ENCODE assay signal across 24 cellular contexts in genomic region chr11:93849201-93849600, GRCh38. TPM values are rescaled to one million over a fixed set of nuclear protein-coding genes. Genes with fewer than 3 reads are reported as not detected.
A peak's percentile ranks its signal among the peaks of the same experiment; 100 is the strongest.
DNase-seq lines count a peak whose midpoint lies in the region; ATAC-seq and TF ChIP-seq lines count a peak whose summit lies in the region.
"Had no signal": no experiment of that assay in that cellular context is flagged by ENCODE, and none has a peak within 500 bp of the region (broad histone marks: within the 10 kb centered on the region; RNA-seq: fewer than 3 reads in every experiment).

No MANE protein-coding gene starts in this region.

- peak overlapping the region; percentile 62 for H2AK9ac ChIP-seq in IMR-90 (replicated peaks; ENCODE audit: low read depth, low read length, poor library complexity)

- H3K79me1 ChIP-seq in IMR-90 (ENCODE audit: low read depth in 1 of 2, low read length in 2 of 2) = no peaks in the 10 kb centered on the region

- H4K91ac ChIP-seq in IMR-90 (ENCODE audit: insufficient read depth, low read depth, low read length) = no peak overlapping the region

- no peak for TF ChIP-seq RAD21 in IMR-90 (IDR thresholded peaks at IDR 0.05; ENCODE audit: low read length)

- H3K4me1 Mint-ChIP-seq in Caco-2 (ENCODE audit: low read depth, unreplicated experiment) (peaks cover 5% of the 10 kb centered on the region), neural progenitor cell (no peaks in the 10 kb centered on the region)
- peaks cover 0 to 3% of the 10 kb centered on the region in 2 donors for H3K4me1 Mint-ChIP-seq in natural killer cell treated with Interleukin-12 subunit alpha and Interleukin-12 subunit beta and Interleukin-15 and Interleukin-18, amount 100 ng/mL, for 72 hours (ENCODE audit: low read depth in 2 of 2)
- H3K4me1 Mint-ChIP-seq: stimulated activated naive B cell treated with anti-CD40 and anti-IgM and Interleukin-4, amounts not matched to agents 10 μg/mL and 1 μg/mL and 100 μg/mL, for 72 hours had no signal

- in situ Hi-C loops in IMR-90 (cut with MboI; ENCODE audit: low sequenced_read_pairs) = no loop called here

- no peak overlapping the region for H2BK120ac ChIP-seq in IMR-90 (ENCODE audit: low read depth, low read length)

- no peak overlapping the region for H3K27ac ChIP-seq in IMR-90 (ENCODE audit: insufficient read depth, low read length)
- peak overlapping the region in 1 of 59 donors; percentile 74 for H3K27ac ChIP-seq in dorsolateral prefrontal cortex
- H3K27ac ChIP-seq in osteoblast (ENCODE audit: low read depth, low read length) = no peak overlapping the region
- no peak overlapping the region for H3K27ac ChIP-seq in neural progenitor cell
- H3K27ac ChIP-seq: breast epithelium, lower lobe of right lung, spleen, thoracic aorta had no signal

- H2BK15ac ChIP-seq in IMR-90 (ENCODE audit: low read depth, low read length) = no peak overlapping the region

- peaks cover 7% of the 10 kb centered on the region; the same call in 1 of the 2 replicates for H3K9me1 ChIP-seq in IMR-90 (ENCODE audit: insufficient read depth, low read length)

- no peaks in the 10 kb centered on the region for H3K9me3 Mint-ChIP-seq in Caco-2 (ENCODE audit: unreplicated experiment)
- H3K9me3 Mint-ChIP-seq in neural progenitor cell = no peaks in the 10 kb centered on the region
- no peaks in the 10 kb centered on the region for H3K9me3 Mint-ChIP-seq in natural killer cell treated with Interleukin-12 subunit alpha and Interleukin-12 subunit beta and Interleukin-15 and Interleukin-18, amount 100 ng/mL, for 72 hours
- H3K9me3 Mint-ChIP-seq: activated CD4-positive, alpha-beta memory T cell treated with anti-CD3 and anti-CD28 coated beads for 36 hours; stimulated activated naive B cell treated with anti-CD40 and anti-IgM and Interleukin-4, amounts not matched to agents 10 μg/mL and 1 μg/mL and 100 μg/mL, for 72 hours had no signal

- H3K27ac Mint-ChIP-seq in Caco-2 (ENCODE audit: unreplicated experiment) (peak overlapping the region; percentile 24), neural progenitor cell (no peak overlapping the region)
- H3K27ac Mint-ChIP-seq in natural killer cell treated with Interleukin-12 subunit alpha and Interleukin-12 subunit beta and Interleukin-15 and Interleukin-18, amount 100 ng/mL, for 72 hours = no peak overlapping the region
- H3K27ac Mint-ChIP-seq: activated CD4-positive, alpha-beta memory T cell treated with anti-CD3 and anti-CD28 coated beads for 36 hours; stimulated activated naive B cell treated with anti-CD40 and anti-IgM and Interleukin-4, amounts not matched to agents 10 μg/mL and 1 μg/mL and 100 μg/mL, for 72 hours had no signal

- no peak overlapping the region for H3K4ac ChIP-seq in IMR-90 (ENCODE audit: low read depth, low read length)

- peak overlapping the region; percentile 41 to 96; a peak in 2 of 4 replicates for H4K8ac ChIP-seq in IMR-90 (ENCODE audit: low read depth in 2 of 2, low read length in 2 of 2)

- DNase-seq in Caco-2 = no peak
- DNase-seq in IMR-90 = no peak
- no peak for DNase-seq in dorsolateral prefrontal cortex
- no peak for DNase-seq in osteoblast (ENCODE audit: insufficient read length, low spot score, missing footprints)
- no peak for DNase-seq in neural progenitor cell (ENCODE audit: low spot score)
- no peak for DNase-seq in RKO (ENCODE audit: low spot score)
- no peak for DNase-seq in natural killer cell treated with Interleukin-12 subunit alpha and Interleukin-12 subunit beta and Interleukin-15 and Interleukin-18, amount 100 ng/mL, for 72 hours (ENCODE audit: low spot score)
- DNase-seq: activated CD4-positive, alpha-beta memory T cell treated with anti-CD3 and anti-CD28 coated beads for 36 hours; activated CD4-positive, CD25-positive, alpha-beta regulatory T cell; activated effector memory CD4-positive, alpha-beta T cell treated with anti-CD3 and anti-CD28 coated beads, Interleukin-2, amount 50 U/mL, for 16 hours; amniotic stem cell; DMS 273 treated with DMSO at 0.1 percent for 48 hours; KBM-7; lower lobe of right lung; MM.1S; NCI-H2081 treated with DMSO at 0.1 percent for 48 hours; NCI-H82; spleen; stimulated activated CD4-positive, alpha-beta T cell treated with anti-CD3 and anti-CD28 coated beads, Interleukin-2, amount 100 ng/mL, for 48 hours; stimulated activated naive B cell treated with anti-CD40 and anti-IgM and Interleukin-4, amounts not matched to agents 10 μg/mL and 1 μg/mL and 100 μg/mL, for 72 hours had no signal

- H3K9me3 ChIP-seq in Caco-2 (no peaks in the 10 kb centered on the region), IMR-90 (ENCODE audit: control insufficient read depth, insufficient read depth, low read length) (no peaks in the 10 kb centered on the region), osteoblast (ENCODE audit: low read depth, low read length) (no peaks in the 10 kb centered on the region), neural progenitor cell (ENCODE audit: low read depth) (no peaks in the 10 kb centered on the region)
- H3K9me3 ChIP-seq: breast epithelium, lower lobe of right lung, spleen, thoracic aorta had no signal

- ATAC-seq in IMR-90 (ENCODE audit: low read depth) = no peak
- no peak for ATAC-seq in natural killer cell treated with Interleukin-12 subunit alpha and Interleukin-12 subunit beta and Interleukin-15 and Interleukin-18, amount 100 ng/mL, for 72 hours
- ATAC-seq: HCT116 had no signal

- H3K36me3 Mint-ChIP-seq in Caco-2 (ENCODE audit: insufficient read depth, unreplicated experiment) (no peaks in the 10 kb centered on the region), neural progenitor cell (no peaks in the 10 kb centered on the region)
- H3K36me3 Mint-ChIP-seq in natural killer cell treated with Interleukin-12 subunit alpha and Interleukin-12 subunit beta and Interleukin-15 and Interleukin-18, amount 100 ng/mL, for 72 hours = no peaks in the 10 kb centered on the region
- H3K36me3 Mint-ChIP-seq: activated CD4-positive, alpha-beta memory T cell treated with anti-CD3 and anti-CD28 coated beads for 36 hours; CD14-positive monocyte had no signal

- H3K79me2 ChIP-seq in osteoblast (ENCODE audit: insufficient read depth, low read length) (no peaks in the 10 kb centered on the region), neural progenitor cell (ENCODE audit: low read depth) (no peaks in the 10 kb centered on the region)

- H3K18ac ChIP-seq in IMR-90 (ENCODE audit: low read depth, low read length) = no peak overlapping the region

- H3K4me2 ChIP-seq in IMR-90 (ENCODE audit: low read depth, low read length) (no peak overlapping the region), osteoblast (ENCODE audit: insufficient read depth, low read length) (no peak overlapping the region), neural progenitor cell (no peak overlapping the region)

- 100% methylated on average over 4 of the region's 5 CpGs; no CpG with 5 or more reads in 1 of the 2 experiments for WGBS in IMR-90 (ENCODE audit: extremely low coverage in 2 of 2, insufficient read length in 1 of 2), 2 experiments

- H2AK5ac ChIP-seq in IMR-90 (ENCODE audit: low read depth, low read length) = no peak overlapping the region

- peak overlapping the region; percentile 70 for H3K4me3 Mint-ChIP-seq in Caco-2 (ENCODE audit: unreplicated experiment)
- no peak overlapping the region for H3K4me3 Mint-ChIP-seq in neural progenitor cell
- no peak overlapping the region for H3K4me3 Mint-ChIP-seq in natural killer cell treated with Interleukin-12 subunit alpha and Interleukin-12 subunit beta and Interleukin-15 and Interleukin-18, amount 100 ng/mL, for 72 hours
- H3K4me3 Mint-ChIP-seq: activated CD4-positive, alpha-beta memory T cell treated with anti-CD3 and anti-CD28 coated beads for 36 hours had no signal

- H3K23ac ChIP-seq in IMR-90 (ENCODE audit: low read depth, low read length) = no peak overlapping the region

- POLR2A ChIA-PET in Caco-2 (lab: Charles Lee) (interaction anchor here (0.6 kb wide), 1 partner anchor 113 kb away, joined by 11 read pairs; no protein-coding TSS in a partner anchor), IMR-90 (lab: Charles Lee; ENCODE audit: unreplicated experiment) (no interaction called here)

- intact Hi-C loops in Caco-2 (cut with micrococcal nuclease; ENCODE audit: unreplicated experiment) (no loop called here), IMR-90 (cut with micrococcal nuclease) (no loop called here), dorsolateral prefrontal cortex (cut with DNase I) (no loop called here)

- H3K4me3 ChIP-seq in Caco-2 (ENCODE audit: low read depth, low read length) (no peak overlapping the region), IMR-90 (ENCODE audit: insufficient read depth, low read depth, low read length) (no peak overlapping the region), dorsolateral prefrontal cortex (peak overlapping the region in 38 of 59 donors; percentile 51 to 76 (median 67)), osteoblast (ENCODE audit: insufficient read depth, low read length) (no peak overlapping the region), neural progenitor cell (no peak overlapping the region)

- no peak overlapping the region for H3K9ac ChIP-seq in IMR-90 (ENCODE audit: low read depth, low read length)
- no peak overlapping the region for H3K9ac ChIP-seq in neural progenitor cell

- H3K56ac ChIP-seq in IMR-90 (ENCODE audit: extremely low read depth, insufficient read depth, low read length) = no peak overlapping the region

- dilution Hi-C loops in IMR-90 (cut with HindIII; ENCODE audit: low sequenced_read_pairs, unreplicated experiment) = no loop called here

- TSS peak; percentile 34 for BruUV-seq in Caco-2 (replicated peaks; lab: Mats Ljungman, UMichigan)
- BruUV-seq in IMR-90 (replicated peaks; lab: Mats Ljungman, UMichigan) = no TSS peak

- H4K20me1 ChIP-seq in IMR-90 (ENCODE audit: insufficient read depth, low read length) = no peaks in the 10 kb centered on the region
- H4K20me1 ChIP-seq in osteoblast (ENCODE audit: insufficient read depth, low read length) = no peaks in the 10 kb centered on the region
- H4K20me1 ChIP-seq in neural progenitor cell (ENCODE audit: low read depth) = no peaks in the 10 kb centered on the region

- peaks cover 6% of the 10 kb centered on the region for H3K4me1 ChIP-seq in Caco-2
- H3K4me1 ChIP-seq in IMR-90 (ENCODE audit: control insufficient read depth, insufficient read depth, low read length) = peaks cover 11% of the 10 kb centered on the region
- H3K4me1 ChIP-seq in osteoblast (ENCODE audit: insufficient read depth, low read length) = peaks cover 7% of the 10 kb centered on the region
- H3K4me1 ChIP-seq in neural progenitor cell = peaks cover 2% of the 10 kb centered on the region
- H3K4me1 ChIP-seq: breast epithelium had no signal

- TF ChIP-seq POLR2A in IMR-90 (IDR thresholded peaks at IDR 0.05; ENCODE audit: low read depth, low read length) = no peak

- H3K27me3 ChIP-seq in Caco-2 (replicated peaks; ENCODE audit: control insufficient read depth, insufficient read depth, low read length) (no peaks in the 10 kb centered on the region), IMR-90 (ENCODE audit: control insufficient read depth, insufficient read depth, low read length) (peaks cover 5% of the 10 kb centered on the region), dorsolateral prefrontal cortex (peaks cover 0 to 8% (median 0%) of the 10 kb centered on the region in 45 donors), osteoblast (ENCODE audit: insufficient read depth, low read length) (peaks cover 2% of the 10 kb centered on the region), neural progenitor cell (peaks cover 13% of the 10 kb centered on the region)
- H3K27me3 ChIP-seq: breast epithelium had no signal

- H3F3A ChIP-seq in neural progenitor cell (ENCODE audit: low read depth) = no peaks in the 10 kb centered on the region

- no peaks in the 10 kb centered on the region for H3K36me3 ChIP-seq in Caco-2 (ENCODE audit: control insufficient read depth, insufficient read depth, low read length)
- H3K36me3 ChIP-seq in IMR-90 (ENCODE audit: control insufficient read depth, insufficient read depth, low read length) = no peaks in the 10 kb centered on the region
- no peaks in the 10 kb centered on the region for H3K36me3 ChIP-seq in osteoblast (ENCODE audit: insufficient read depth, low read length)
- no peaks in the 10 kb centered on the region for H3K36me3 ChIP-seq in neural progenitor cell
- H3K36me3 ChIP-seq: breast epithelium, lower lobe of right lung, spleen, thoracic aorta had no signal

- H2BK5ac ChIP-seq in IMR-90 (ENCODE audit: low read depth, low read length, poor library complexity, severe bottlenecking) = no peak overlapping the region

- no peaks in the 10 kb centered on the region for H3K27me3 Mint-ChIP-seq in Caco-2 (ENCODE audit: insufficient read depth, unreplicated experiment)
- peaks cover 2% of the 10 kb centered on the region for H3K27me3 Mint-ChIP-seq in neural progenitor cell (ENCODE audit: insufficient read depth, low read depth)
- H3K27me3 Mint-ChIP-seq in natural killer cell treated with Interleukin-12 subunit alpha and Interleukin-12 subunit beta and Interleukin-15 and Interleukin-18, amount 100 ng/mL, for 72 hours = peaks cover 20 to 21% of the 10 kb centered on the region in 2 donors

- H4K5ac ChIP-seq in IMR-90 (ENCODE audit: low read depth, low read length) = no peak overlapping the region

- no peak overlapping the region for H2BK20ac ChIP-seq in IMR-90 (ENCODE audit: low read depth, low read length)

- TF ChIP-seq CTCF in Caco-2 (IDR thresholded peaks at IDR 0.05; ENCODE audit: insufficient read depth in 1 of 2, low read depth in 1 of 2, low read length in 1 of 2, severe bottlenecking in 1 of 2, unreplicated experiment in 1 of 2) (no peak), IMR-90 (conservative IDR thresholded peaks at IDR 0.05; ENCODE audit: low read depth, low read length) (no peak), dorsolateral prefrontal cortex (IDR thresholded peaks at IDR 0.05 in 54 of 56, conservative IDR thresholded peaks at IDR 0.05 in 2 of 56; ENCODE audit: low read depth in 1 of 56, partially characterized antibody in 56 of 56) (no peak), osteoblast (IDR thresholded peaks at IDR 0.05; ENCODE audit: extremely low read depth, low read depth, low read length) (no peak), neural progenitor cell (IDR thresholded peaks at IDR 0.05) (no peak)

- CTCF ChIA-PET in Caco-2 (lab: Charles Lee) = no interaction called here
- CTCF ChIA-PET in IMR-90 (lab: Yijun Ruan, JAX) = no interaction called here

- no peak overlapping the region for H3K14ac ChIP-seq in IMR-90 (replicated peaks; ENCODE audit: low read depth, low read length)

- H2AFZ ChIP-seq in IMR-90 (replicated peaks; ENCODE audit: low read length, poor library complexity) (peak overlapping the region; percentile 86), osteoblast (ENCODE audit: low read length) (peak overlapping the region; percentile 51), neural progenitor cell (replicated peaks) (no peak overlapping the region)

RNA-seq across cellular contexts. Expression of gene VSTM5, which starts 1.2 kb away (rescaled TPM):
- total RNA-seq in Caco-2 (2022) (0.74 and 1.5 TPM in 2 replicates), IMR-90 (2012; rRNA removed) (0.28 and 0.36 TPM in 2 replicates), dorsolateral prefrontal cortex (10 to 100 TPM in 17 of 120 experiments, 1 to 10 TPM in 103; 3.1 to 14.3 (median 7.6) TPM), osteoblast (0.36 and 1.5 TPM in 2 replicates), neural progenitor cell (ENCODE audit: low replicate concordance) (0.25 and 0.37 TPM in 2 replicates)
- 0.17 and 0.43 TPM in 2 replicates for polyA plus RNA-seq in IMR-90 (2012; rRNA removed)
- 0.14 and 0.15 TPM in 2 replicates for polyA plus RNA-seq in IMR-90 (2012; cell fraction: cytosol; rRNA removed)
- 0.53 and 1.5 TPM in 2 replicates for polyA plus RNA-seq in IMR-90 (2012; cell fraction: nucleus; rRNA removed; ENCODE audit: low replicate concordance)
- total RNA-seq in natural killer cell treated with Interleukin-12 subunit alpha and Interleukin-12 subunit beta and Interleukin-15 and Interleukin-18, amount 100 ng/mL, for 72 hours = not detected
- total RNA-seq: activated CD4-positive, alpha-beta memory T cell treated with anti-CD3 and anti-CD28 coated beads for 36 hours; lower lobe of right lung; spleen; thoracic aorta had no signal
- polyA plus RNA-seq: CD14-positive monocyte, spleen had no signal

Comparison
In these comparisons a context has a peak if more than half of its experiments do, and no peak if none do; other contexts are left out.
1. H3K4me3 ChIP-seq: peak in dorsolateral prefrontal cortex (38 of 59); none in Caco-2 (single experiment), IMR-90 (single experiment), osteoblast (single experiment) and neural progenitor cell (single experiment).